8 cellular contexts compared by ENCODE assay signal in the genomic region with DNA sequence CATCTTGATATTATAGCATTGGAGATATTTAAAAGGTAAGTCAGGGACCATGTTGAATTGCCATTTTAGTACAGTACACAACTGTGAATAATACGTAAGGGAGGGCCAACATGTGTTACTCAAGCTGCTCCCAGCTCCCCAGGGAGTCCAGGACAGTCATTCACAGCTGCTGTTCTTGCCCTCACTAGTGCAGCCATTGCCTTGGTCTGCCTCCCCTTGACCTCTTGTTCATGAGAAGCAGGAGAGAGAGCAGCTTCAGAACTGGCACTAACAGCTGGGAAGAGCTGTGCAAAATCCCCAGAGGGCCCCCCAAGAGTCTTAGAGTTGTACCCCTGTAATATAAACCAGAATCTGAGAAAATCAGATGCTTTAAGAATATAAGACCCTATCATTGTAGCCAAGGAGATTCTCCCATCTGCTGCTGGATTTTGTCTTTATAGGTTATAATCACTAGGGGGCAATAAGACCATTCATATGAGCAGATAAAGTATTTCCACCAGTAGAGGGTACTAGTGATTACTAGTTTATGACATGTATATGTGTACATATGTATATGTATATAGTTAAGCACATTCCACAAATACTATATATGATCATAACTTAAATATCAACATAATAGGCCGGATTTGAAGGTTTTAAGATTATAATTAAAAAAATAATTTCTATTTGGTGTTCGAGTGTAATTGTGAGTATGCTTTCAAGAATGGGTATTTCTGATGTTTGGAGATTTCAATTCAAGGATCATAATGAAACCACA. TPM values are rescaled to one million over a fixed set of nuclear protein-coding genes. Genes with fewer than 3 reads are reported as not detected.
A peak's percentile ranks its signal among the peaks of the same experiment; 100 is the strongest.
DNase-seq lines count a peak whose midpoint lies in the region; ATAC-seq and TF ChIP-seq lines count a peak whose summit lies in the region.

No MANE protein-coding gene starts in this region.

- H3K36me3 Mint-ChIP-seq in Calu3 (ENCODE audit: insufficient read depth, unreplicated experiment) (no peaks in the 10 kb centered on the region), nephron progenitor cell (ENCODE audit: low read depth) (peaks cover 15% of the 10 kb centered on the region)

- peak; percentile 72 for ATAC-seq in GM21390 (IDR thresholded peaks at IDR 0.05; ENCODE audit: unreplicated experiment)

- H3K27ac Mint-ChIP-seq in Calu3 (ENCODE audit: unreplicated experiment) (no peak overlapping the region), nephron progenitor cell (no peak overlapping the region)

- no peak overlapping the region for H3K27ac ChIP-seq in SK-N-MC
- no peak overlapping the region for H3K27ac ChIP-seq in esophagus muscularis mucosa (replicated peaks in 1 of 4)

- no peaks in the 10 kb centered on the region for H3K27me3 Mint-ChIP-seq in Calu3 (ENCODE audit: unreplicated experiment)
- H3K27me3 Mint-ChIP-seq in nephron progenitor cell (ENCODE audit: low read depth, poor library complexity), result peaks cover 3% of the 10 kb centered on the region

- H3K36me3 ChIP-seq in SK-N-MC (ENCODE audit: insufficient read depth, low read length) (peaks cover 4% of the 10 kb centered on the region; the same call in 1 of the 2 replicates), esophagus muscularis mucosa (peaks cover 0 to 6% (median 0%) of the 10 kb centered on the region in 4 donors)

- TF ChIP-seq CTCF in Calu3 (IDR thresholded peaks at IDR 0.05; ENCODE audit: unreplicated experiment), result peak; percentile 51
- peak; percentile 63 for TF ChIP-seq CTCF in NB4 (IDR thresholded peaks at IDR 0.05; ENCODE audit: low read depth, low read length)
- peak; percentile 63 to 75 (median 68) for TF ChIP-seq CTCF in esophagus muscularis mucosa (IDR thresholded peaks at IDR 0.05)
- peak; percentile 47 for TF ChIP-seq CTCF in nephron progenitor cell (IDR thresholded peaks at IDR 0.05)

- intact Hi-C loops in Calu3 (cut with micrococcal nuclease; ENCODE audit: unreplicated experiment) (loop anchor here (2.0 kb wide), 1 partner anchor 419 kb away; no protein-coding TSS in a partner anchor), esophagus muscularis mucosa (cut with DNase I) (loop anchor here (5.0 to 10.0 kb wide), 2 partner anchors 422 to 745 kb away; no protein-coding TSS in a partner anchor)

- DNase-seq in Calu3, result no peak
- DNase-seq in NB4 (ENCODE audit: low read depth), result peak; percentile 80
- peak; percentile 68 for DNase-seq in SK-N-MC (ENCODE audit: low read depth, low spot score)
- DNase-seq in esophagus muscularis mucosa (ENCODE audit: extremely low spot score), result no peak
- no peak for DNase-seq in nephron progenitor cell
- no peak for DNase-seq in cortex of kidney (lab: John Stamatoyannopoulos, UW)
- DNase-seq in activated CD4-positive, CD25-positive, alpha-beta regulatory T cell treated with anti-CD3 and anti-CD28 coated beads, Interleukin-2, amount 50 U/mL, for 72 hours, result no peak

- H3K9me3 Mint-ChIP-seq in Calu3 (ENCODE audit: low read depth, unreplicated experiment) (no peaks in the 10 kb centered on the region), nephron progenitor cell (peaks cover 14% of the 10 kb centered on the region)

- H3K4me1 ChIP-seq in esophagus muscularis mucosa, result no peaks in the 10 kb centered on the region

- no peak for TF ChIP-seq EP300 in esophagus muscularis mucosa (IDR thresholded peaks at IDR 0.05)

- no peaks in the 10 kb centered on the region for H3K4me1 Mint-ChIP-seq in Calu3 (ENCODE audit: low read depth, unreplicated experiment)
- H3K4me1 Mint-ChIP-seq in nephron progenitor cell, result no peaks in the 10 kb centered on the region

- WGBS in esophagus muscularis mucosa, result 49% methylated on average over 3 of the region's 3 CpGs

- no peak for TF ChIP-seq POLR2A in NB4 (IDR thresholded peaks at IDR 0.05; ENCODE audit: extremely low read depth, insufficient read length)
- no peak for TF ChIP-seq POLR2A in esophagus muscularis mucosa (IDR thresholded peaks at IDR 0.05; ENCODE audit: low read depth)

- no TSS peak for BruUV-seq in Calu3 (replicated peaks; lab: Mats Ljungman, UMichigan)

- H3K27me3 ChIP-seq in esophagus muscularis mucosa, result no peaks in the 10 kb centered on the region

- H3K4me3 ChIP-seq in NB4 (ENCODE audit: low read depth, low read length) (no peak overlapping the region), SK-N-MC (no peak overlapping the region), esophagus muscularis mucosa (no peak overlapping the region)

- H3K4me3 Mint-ChIP-seq in Calu3 (ENCODE audit: low read depth, unreplicated experiment) (no peak overlapping the region), nephron progenitor cell (no peak overlapping the region)

- H3K9me3 ChIP-seq in SK-N-MC (ENCODE audit: low read depth, low read length), result no peaks in the 10 kb centered on the region
- no peaks in the 10 kb centered on the region for H3K9me3 ChIP-seq in esophagus muscularis mucosa

- no peak overlapping the region for H3K9ac ChIP-seq in SK-N-MC (ENCODE audit: insufficient read length)

- CTCF ChIA-PET in Calu3 (lab: Charles Lee), result no interaction called here

RNA-seq across cellular contexts. Expression of a gene that starts 16.6 kb away (rescaled TPM):
- total RNA-seq in Calu3 (2022), result 5.9 and 8.4 TPM in 2 replicates
- 1 to 10 TPM; 4.8 to 8.6 (median 7.1) TPM for total RNA-seq in esophagus muscularis mucosa

RNA-seq across cellular contexts. Expression of a gene that starts 17.0 kb away (rescaled TPM):
- 316 and 346 TPM in 2 replicates for total RNA-seq in Calu3 (2022)
- 100 to 1,000 TPM; 238 to 334 (median 288) TPM for total RNA-seq in esophagus muscularis mucosa

RNA-seq across cellular contexts. Expression of a gene that starts 52.0 kb away (rescaled TPM):
- total RNA-seq in Calu3 (2022), result 0.24 TPM in 1 of 2 replicates, not detected in the other
- not detected for total RNA-seq in esophagus muscularis mucosa

Comparison
In these comparisons a context has a peak if more than half of its experiments do, and no peak if none do; other contexts are left out.
1. DNase-seq: peak in NB4 (single experiment) and SK-N-MC (single experiment); none in Calu3 (single experiment), esophagus muscularis mucosa (single experiment), nephron progenitor cell (single experiment), cortex of kidney (single experiment) and activated CD4-positive, CD25-positive, alpha-beta regulatory T cell treated with anti-CD3 and anti-CD28 coated beads, Interleukin-2, amount 50 U/mL, for 72 hours (single experiment).
2. Peak in every context shown above with its lines, with median percentiles within 50 percentile points of each other: CTCF ChIP-seq.